In the genomic region with DNA sequence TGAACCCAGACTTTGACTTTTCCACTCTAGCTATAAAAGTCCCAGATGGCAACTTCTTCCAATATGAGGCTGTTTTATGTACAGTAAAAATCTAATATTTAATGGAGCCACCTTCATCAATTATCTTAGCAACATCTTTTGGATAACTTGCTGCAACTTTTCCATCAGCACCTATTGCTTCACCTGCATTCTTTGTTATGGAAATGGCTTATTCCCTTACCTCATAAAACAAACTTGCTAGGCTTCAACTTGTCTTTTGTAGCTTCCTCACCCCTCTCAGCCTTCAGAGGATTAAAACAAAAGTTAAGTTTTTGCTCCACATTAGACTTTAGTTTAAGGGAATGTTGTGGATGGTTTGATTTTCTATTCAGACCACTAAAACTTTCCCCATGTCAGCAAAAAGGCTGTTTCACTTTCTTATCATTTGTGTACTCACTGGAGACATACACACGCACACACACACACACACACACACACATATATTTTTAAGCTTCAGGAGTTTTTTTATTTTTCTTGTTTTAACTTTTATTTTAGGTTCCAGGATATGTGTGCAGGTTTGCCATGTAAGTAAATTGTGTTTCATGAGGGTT, we compare ENCODE assay signal across 21 cellular contexts.
"Had no signal": no experiment of that assay in that cellular context is flagged by ENCODE, and none has a peak within 500 bp of the region (broad histone marks: within the 10 kb centered on the region; RNA-seq: fewer than 3 reads in every experiment).

No MANE protein-coding gene starts in this region.

- H3K36me3 ChIP-seq: MG63 had no signal

- H3K4me3 ChIP-seq: MG63 had no signal

- DNase-seq: activated B cell treated with CpG ODN at 0.5 μM for 24 hours; activated CD4-positive, alpha-beta T cell treated with anti-CD3 and anti-CD28 coated beads for 1 hour; activated CD4-positive, alpha-beta T cell treated with anti-CD3 and anti-CD28 coated beads, Interleukin-2, amount 10 ng/mL, durations not matched to agents 24 days and 14 days; activated CD4-positive, alpha-beta T cell treated with anti-CD3 and anti-CD28 coated beads, Interleukin-2, amount 50 U/mL, for 48 hours; activated CD8-positive, alpha-beta memory T cell treated with anti-CD3 and anti-CD28 coated beads, Interleukin-2, amount 10 ng/mL, durations not matched to agents 7 days and 5 days; activated gamma-delta T cell; activated naive CD4-positive, alpha-beta T cell treated with anti-CD3 and anti-CD28 coated beads for 36 hours; activated T-cell treated with anti-CD3 and anti-CD28 coated beads, Interleukin-2, amount 50 U/mL, for 4 hours; amygdala; MG63; NCI-H1105; NCI-H1436; NCI-H1694 treated with DMSO at 0.1 percent for 48 hours; NCI-H2081; NCI-H510A treated with DMSO at 0.1 percent for 48 hours; NCI-H69; PC-3; SHP77 treated with DMSO at 0.1 percent for 48 hours; T-helper 2 cell; T1000 had no signal

- H3K9me3 ChIP-seq: MG63 had no signal

- ATAC-seq: activated CD8-positive, alpha-beta memory T cell treated with anti-CD3 and anti-CD28 coated beads, Interleukin-2, amount 10 ng/mL, durations not matched to agents 7 days and 5 days; activated T-cell treated with anti-CD3 and anti-CD28 coated beads, Interleukin-2, amount 50 U/mL, for 4 hours; activated T-helper 17 cell treated with anti-CD3 and anti-CD28 coated beads, Interleukin-2, amount 50 U/mL, for 72 hours; PC-3 had no signal

- H3K27me3 ChIP-seq: MG63 had no signal
